In genomic region chr4:52712172-52712990, GRCh38 we compare ENCODE assay signal across 8 cellular contexts. TPM values are rescaled to one million over a fixed set of nuclear protein-coding genes. Genes with fewer than 3 reads are reported as not detected.
DNase-seq lines count a peak whose midpoint lies in the region; ATAC-seq, FAIRE-seq and TF ChIP-seq lines count a peak whose summit lies in the region.

No MANE protein-coding gene starts in this region.

- peak overlapping the region; percentile 97 for H3K27ac ChIP-seq in psoas muscle

- H3K36me3 Mint-ChIP-seq in T-helper 17 cell (ENCODE audit: low read depth), result peaks cover 4% of the 10 kb centered on the region

- peak overlapping the region; percentile 91 for H3K4me3 Mint-ChIP-seq in T-helper 17 cell

- peak; percentile 94 for ATAC-seq in GM18498 (IDR thresholded peaks at IDR 0.05; ENCODE audit: unreplicated experiment)
- ATAC-seq in HG02884 (IDR thresholded peaks at IDR 0.05; ENCODE audit: unreplicated experiment), result peak; percentile 74
- ATAC-seq in T-helper 17 cell, result peak; percentile 93
- ATAC-seq in left ventricle myocardium superior, result peak; percentile 98
- peak; percentile 98 to 99 (median 98) for ATAC-seq in psoas muscle

- H3K9me3 ChIP-seq in T-helper 17 cell (ENCODE audit: control insufficient read depth, low read length, poor library complexity, severe bottlenecking) (no peaks in the 10 kb centered on the region), psoas muscle (no peaks in the 10 kb centered on the region)

- intact Hi-C loops in left ventricle myocardium superior (cut with micrococcal nuclease) (loop anchor here (10.0 kb wide), 1 partner anchor 272 kb away; no protein-coding TSS in a partner anchor), psoas muscle (cut with DNase I) (loop anchor here (5.0 to 10.0 kb wide), 4 partner anchors 50 to 152 kb away; partner anchors contain the start of genes RASL11B (in 2 of the 2) and USP46 (in 1 of the 2))

- FAIRE-seq in urothelium cell line (lab: Jason Lieb, UNC), result peak; percentile 91

- H3K27ac Mint-ChIP-seq in T-helper 17 cell, result peak overlapping the region; percentile 90

- no peaks in the 10 kb centered on the region for H3K27me3 ChIP-seq in psoas muscle (ENCODE audit: insufficient read depth in 3 of 3, low read length in 2 of 3)

- no peak for TF ChIP-seq CTCF in psoas muscle (IDR thresholded peaks at IDR 0.05)

- H3K4me1 Mint-ChIP-seq in T-helper 17 cell, result peaks cover 31% of the 10 kb centered on the region

- DNase-seq in NCI-H146 treated with DMSO at 0.1 percent for 48 hours (lab: John Stamatoyannopoulos, UW; ENCODE audit: unreplicated experiment) (peak; percentile 97), T-helper 17 cell (peak; percentile 92 to 94 (median 93)), anterior cingulate cortex (lab: John Stamatoyannopoulos, UW) (peak; percentile 78 to 99 (median 98)), left ventricle myocardium superior (peak; percentile 99), psoas muscle (peak; percentile 99), urothelium cell line (ENCODE audit: low spot score) (peak; percentile 100)

- peaks cover 5 to 41% of the 10 kb centered on the region in 2 donors for H3K36me3 ChIP-seq in psoas muscle (ENCODE audit: insufficient read depth in 1 of 2, low read depth in 1 of 2)

- WGBS in psoas muscle, 3 donors, result 0 to 1% (median 1%) methylated on average over 68 to 86 of the region's 86 CpGs

- no peaks in the 10 kb centered on the region for H3K27me3 Mint-ChIP-seq in T-helper 17 cell

- H3K4me3 ChIP-seq in psoas muscle, result peak overlapping the region; percentile 93

- H3K4me1 ChIP-seq in psoas muscle, result peaks cover 25% of the 10 kb centered on the region

RNA-seq across cellular contexts. Expression of gene ERVMER34-1, which starts 38.8 kb away (rescaled TPM):
- total RNA-seq in T-helper 17 cell (not detected), left ventricle myocardium superior (7.2 TPM), psoas muscle (not detected)
- polyA plus RNA-seq in psoas muscle, result under 1 TPM in 1 of 3 donors, not detected in 2; 0.03 TPM

RNA-seq across cellular contexts. Expression of gene USP46, which starts 53.3 kb away (rescaled TPM):
- total RNA-seq in T-helper 17 cell (10 to 100 TPM; 22.5 to 24.0 TPM), left ventricle myocardium superior (61.1 TPM), psoas muscle (10 to 100 TPM; 12.4 to 28.2 (median 21.3) TPM)
- 10 to 100 TPM in 1 of 3 donors, 1 to 10 TPM in 2; 3.0 to 13.0 (median 3.0) TPM for polyA plus RNA-seq in psoas muscle

Comparison
In these comparisons a context has a peak if more than half of its experiments do, and no peak if none do; other contexts are left out.
1. Peak in every context shown above with its lines: DNase-seq, ATAC-seq, H3K4me3 ChIP-seq and H3K27ac ChIP-seq.